21 cellular contexts compared by ENCODE assay signal in genomic region chr19:42658148-42658547, GRCh38.
"Had no signal": no experiment of that assay in that cellular context is flagged by ENCODE, and none has a peak within 500 bp of the region (broad histone marks: within the 10 kb centered on the region; RNA-seq: fewer than 3 reads in every experiment).

No MANE protein-coding gene starts in this region.

- H3K4me3 Mint-ChIP-seq: activated CD4-positive, alpha-beta memory T cell treated with anti-CD3 and anti-CD28 coated beads for 36 hours; activated naive CD8-positive, alpha-beta T cell treated with anti-CD3 and anti-CD28 coated beads, Interleukin-2, amount 50 U/mL, for 24 hours; brain; central memory CD8-positive, alpha-beta T cell; T-helper 17 cell had no signal

- H3K36me3 ChIP-seq: esophagus squamous epithelium, gastrocnemius medialis, left ventricle myocardium inferior, tibial nerve, WERI-Rb-1 had no signal

- H3K4me3 ChIP-seq: coronary artery, esophagus squamous epithelium, gastrocnemius medialis, left ventricle myocardium inferior, tibial nerve had no signal

- H3K4me1 Mint-ChIP-seq: activated naive CD8-positive, alpha-beta T cell treated with anti-CD3 and anti-CD28 coated beads, Interleukin-2, amount 50 U/mL, for 24 hours; brain; central memory CD8-positive, alpha-beta T cell had no signal

- DNase-seq: activated CD4-positive, alpha-beta memory T cell treated with anti-CD3 and anti-CD28 coated beads for 36 hours; activated naive CD4-positive, alpha-beta T cell treated with Interleukin-2 at 50 U/mL for 16 hours; activated naive CD8-positive, alpha-beta T cell treated with anti-CD3 and anti-CD28 coated beads, Interleukin-2, amount 50 U/mL, for 24 hours; activated T-cell treated with anti-CD3 and anti-CD28 coated beads for 4 hours; anterior cingulate cortex; effector CD4-positive, alpha-beta T cell; esophagus squamous epithelium; gastrocnemius medialis; head of caudate nucleus; left ventricle myocardium inferior; occipital lobe; stimulated activated CD8-positive, alpha-beta memory T cell treated with anti-CD3 and anti-CD28 coated beads, Interleukin-4, amount 100 ng/mL, for 48 hours; stimulated activated naive CD4-positive, alpha-beta T cell treated with Interleukin-2 at 50 U/mL for 16 hours; T-helper 17 cell; WERI-Rb-1 had no signal

- FAIRE-seq: urothelium cell line had no signal

- H3K27ac Mint-ChIP-seq: activated CD4-positive, alpha-beta memory T cell treated with anti-CD3 and anti-CD28 coated beads for 36 hours; activated naive CD8-positive, alpha-beta T cell treated with anti-CD3 and anti-CD28 coated beads, Interleukin-2, amount 50 U/mL, for 24 hours; activated T-helper 2 cell treated with anti-CD3 and anti-CD28 coated beads, Interferon-gamma antibody, Interleukin-2, Interleukin-4, amounts not matched to agents 10 μg/mL and 5 μg/mL and 100 μg/mL, durations not matched to agents 14 hours and 24 hours and 36 hours; brain; T-helper 17 cell had no signal

- H3K27me3 Mint-ChIP-seq: brain had no signal

- ATAC-seq: activated naive CD8-positive, alpha-beta T cell treated with anti-CD3 and anti-CD28 coated beads, Interleukin-2, amount 50 U/mL, for 24 hours; gastrocnemius medialis; T-helper 17 cell had no signal

- H3K27me3 ChIP-seq: esophagus squamous epithelium, gastrocnemius medialis, tibial nerve had no signal

- H3K36me3 Mint-ChIP-seq: activated CD4-positive, alpha-beta memory T cell treated with anti-CD3 and anti-CD28 coated beads for 36 hours; brain had no signal
